Comparison of ENCODE assay signal across 20 cellular contexts in genomic region chr10:133391761-133392518, GRCh38. TPM values are rescaled to one million over a fixed set of nuclear protein-coding genes. Genes with fewer than 3 reads are reported as not detected.
DNase-seq lines count a peak whose midpoint lies in the region; ATAC-seq, FAIRE-seq and TF ChIP-seq lines count a peak whose summit lies in the region.
"Had no signal": no experiment of that assay in that cellular context is flagged by ENCODE, and none has a peak within 500 bp of the region (broad histone marks: within the 10 kb centered on the region; RNA-seq: fewer than 3 reads in every experiment).

No MANE protein-coding gene starts in this region.

- DNase-seq in activated T-cell treated with anti-CD3 and anti-CD28 coated beads, Interleukin-2, amount 50 U/mL, for 24 hours, result peak; percentile 48
- no peak for DNase-seq in activated T-cell treated with anti-CD3 and anti-CD28 coated beads for 4 hours
- no peak for DNase-seq in NT2/D1 (ENCODE audit: low read depth, low spot score)
- no peak for DNase-seq in GM12878 (ENCODE audit: low read depth, low spot score)
- peak in 1 of 2 donors; percentile 61 for DNase-seq in stimulated activated effector memory CD8-positive, alpha-beta T cell treated with anti-CD3 and anti-CD28 coated beads, Interleukin-12 subunit alpha, Interleukin-12 subunit beta, amount 100 ng/mL, for 72 hours (ENCODE audit: low spot score in 2 of 2)
- no peak for DNase-seq in NCI-H2171 (lab: John Stamatoyannopoulos, UW)
- no peak for DNase-seq in NCI-H748 treated with DMSO at 0.1 percent for 48 hours (lab: John Stamatoyannopoulos, UW)
- DNase-seq: caudate nucleus, DND-41, HCEC 1CT, heart left ventricle, left lung, NCI-H345, small intestine, T-helper 9 cell had no signal

- RAD21 ChIA-PET in GM12878 (lab: Charles Lee; ENCODE audit: unreplicated experiment), result interaction anchor here (1.2 to 2.8 kb wide), 3 partner anchors 9 to 62 kb away, joined by 4 to 16 read pairs (median 9); partner anchors contain the start of gene ECHS1

- peak; percentile 5 for ATAC-seq in GM12878
- peak; percentile 61 for ATAC-seq in stimulated activated effector memory CD8-positive, alpha-beta T cell treated with anti-CD3 and anti-CD28 coated beads, Interleukin-12 subunit alpha, Interleukin-12 subunit beta, amount 100 ng/mL, for 72 hours
- no peak for ATAC-seq in HG02938 (IDR thresholded peaks at IDR 0.05; ENCODE audit: unreplicated experiment)
- ATAC-seq: heart left ventricle, left lung had no signal

- no peaks in the 10 kb centered on the region for H4K20me1 ChIP-seq in GM12878 (ENCODE audit: control insufficient read depth, insufficient read depth)

- peak overlapping the region; percentile 96 for H3K4me2 ChIP-seq in GM12878 (ENCODE audit: control insufficient read depth, insufficient read depth)
- H3K4me2 ChIP-seq: neural progenitor cell had no signal

- TF ChIP-seq RAD21 in GM12878 (IDR thresholded peaks at IDR 0.05; ENCODE audit: insufficient read depth, low read depth, low read length), result no peak

- 0 out of 2 replicates have a peak, but pooled peaks have one; percentile 41 for TF ChIP-seq POLR2A in GM12878 (IDR thresholded peaks at IDR 0.05; ENCODE audit: low read depth, low read length)

- no peaks in the 10 kb centered on the region for H3K27me3 Mint-ChIP-seq in activated T-cell treated with anti-CD3 and anti-CD28 coated beads, Interleukin-2, amount 50 U/mL, for 24 hours

- peak overlapping the region; percentile 97 for H3K27ac Mint-ChIP-seq in activated T-cell treated with anti-CD3 and anti-CD28 coated beads, Interleukin-2, amount 50 U/mL, for 24 hours
- H3K27ac Mint-ChIP-seq in stimulated activated effector memory CD8-positive, alpha-beta T cell treated with anti-CD3 and anti-CD28 coated beads, Interleukin-12 subunit alpha, Interleukin-12 subunit beta, amount 100 ng/mL, for 72 hours, result peak overlapping the region; percentile 93
- H3K27ac Mint-ChIP-seq: neural progenitor cell had no signal

- H3K4me3 Mint-ChIP-seq in activated T-cell treated with anti-CD3 and anti-CD28 coated beads, Interleukin-2, amount 50 U/mL, for 24 hours, result peak overlapping the region; percentile 12
- H3K4me3 Mint-ChIP-seq in stimulated activated effector memory CD8-positive, alpha-beta T cell treated with anti-CD3 and anti-CD28 coated beads, Interleukin-12 subunit alpha, Interleukin-12 subunit beta, amount 100 ng/mL, for 72 hours, result peak overlapping the region; percentile 94

- no peak for TF ChIP-seq EP300 in GM12878 (IDR thresholded peaks at IDR 0.05; ENCODE audit: borderline replicate concordance in 1 of 2, control insufficient read depth in 1 of 2, low read depth in 2 of 2, low read length in 2 of 2)

- no peak for TF ChIP-seq CTCF in GM12878 (IDR thresholded peaks at IDR 0.05 in 2 of 3, conservative IDR thresholded peaks at IDR 0.05 in 1 of 3; ENCODE audit: control insufficient read depth in 2 of 3, extremely low read depth in 1 of 3, insufficient read depth in 1 of 3, low read depth in 3 of 3, low read length in 3 of 3)

- intact Hi-C loops in GM12878 (cut with micrococcal nuclease; ENCODE audit: unreplicated experiment), result loop anchor here (5.0 kb wide), 2 partner anchors 65 to 85 kb away; partner anchors contain the start of genes TUBGCP2 and ZNF511

- peaks cover 16% of the 10 kb centered on the region for H3K36me3 ChIP-seq in NT2/D1 (ENCODE audit: insufficient read depth, insufficient read length, low read length)
- peaks cover 2% of the 10 kb centered on the region in 2 experiments; a peak in 2 of 4 replicates for H3K36me3 ChIP-seq in GM12878 (ENCODE audit: control insufficient read depth in 2 of 2, insufficient read depth in 2 of 2, low read length in 1 of 2)
- H3K36me3 ChIP-seq: neural progenitor cell had no signal

- CTCF ChIA-PET in GM12878 (lab: Yijun Ruan, JAX), result interaction anchor here (1.1 to 1.9 kb wide), 3 partner anchors 11 to 117 kb away, joined by 3 to 6 read pairs (median 4); no protein-coding TSS in a partner anchor

- H3K9me3 ChIP-seq in NT2/D1 (ENCODE audit: insufficient read depth, low read length) (no peaks in the 10 kb centered on the region), GM12878 (replicated peaks; ENCODE audit: control insufficient read depth, insufficient read depth, low read length) (no peaks in the 10 kb centered on the region)
- H3K9me3 ChIP-seq: heart left ventricle, left lung, Peyer's patch, vagina had no signal

- H3K9ac ChIP-seq in NT2/D1 (ENCODE audit: insufficient read length, low read depth), result peak overlapping the region; percentile 42
- H3K9ac ChIP-seq in GM12878 (ENCODE audit: control insufficient read depth, insufficient read depth, low read length), result peak overlapping the region; percentile 15
- H3K9ac ChIP-seq: neural progenitor cell had no signal

- POLR2A ChIA-PET in GM12878 (lab: Charles Lee), result interaction anchor here (0.9 to 3.3 kb wide), 4 partner anchors 9 to 31 kb away, joined by 4 to 17 read pairs (median 6); partner anchors contain the start of gene ECHS1

- peaks cover 25% of the 10 kb centered on the region for H3K36me3 Mint-ChIP-seq in activated T-cell treated with anti-CD3 and anti-CD28 coated beads, Interleukin-2, amount 50 U/mL, for 24 hours (ENCODE audit: low read depth)
- peaks cover 36% of the 10 kb centered on the region for H3K36me3 Mint-ChIP-seq in stimulated activated effector memory CD8-positive, alpha-beta T cell treated with anti-CD3 and anti-CD28 coated beads, Interleukin-12 subunit alpha, Interleukin-12 subunit beta, amount 100 ng/mL, for 72 hours
- H3K36me3 Mint-ChIP-seq: neural progenitor cell had no signal

- H3K4me3 ChIP-seq in NT2/D1 (ENCODE audit: insufficient read length, low read depth) (no peak overlapping the region), GM12878 (peak overlapping the region; percentile 78; the same call in 1 of the 2 replicates)
- H3K4me3 ChIP-seq: heart left ventricle, left lung, neural progenitor cell, Peyer's patch, vagina had no signal

- no TSS peak for BruUV-seq in GM12878 (replicated peaks; lab: Mats Ljungman, UMichigan)

- peaks cover 26% of the 10 kb centered on the region for H3K79me2 ChIP-seq in GM12878 (ENCODE audit: control insufficient read depth, insufficient read depth, low read length)

- in situ Hi-C loops in GM12878 (cut with MboI), result no loop called here

- no peaks in the 10 kb centered on the region for H3K27me3 ChIP-seq in NT2/D1 (ENCODE audit: insufficient read depth, insufficient read length)
- H3K27me3 ChIP-seq in GM12878 (replicated peaks in 1 of 2; ENCODE audit: control insufficient read depth in 2 of 2, insufficient read depth in 2 of 2, low read length in 1 of 2), result no peaks in the 10 kb centered on the region
- H3K27me3 ChIP-seq: heart left ventricle, left lung, neural progenitor cell, Peyer's patch, vagina had no signal

- no peak overlapping the region for H2AFZ ChIP-seq in GM12878 (ENCODE audit: control insufficient read depth, low read depth, low read length)
- H2AFZ ChIP-seq: neural progenitor cell had no signal

- FAIRE-seq in GM12878 (lab: Jason Lieb, UNC), result no peak
- FAIRE-seq: small intestine had no signal

- H3K4me1 Mint-ChIP-seq in activated T-cell treated with anti-CD3 and anti-CD28 coated beads, Interleukin-2, amount 50 U/mL, for 24 hours (ENCODE audit: low read depth), result peaks cover 69% of the 10 kb centered on the region
- peaks cover 53% of the 10 kb centered on the region for H3K4me1 Mint-ChIP-seq in stimulated activated effector memory CD8-positive, alpha-beta T cell treated with anti-CD3 and anti-CD28 coated beads, Interleukin-12 subunit alpha, Interleukin-12 subunit beta, amount 100 ng/mL, for 72 hours

- peaks cover 2% of the 10 kb centered on the region for H3K4me1 ChIP-seq in NT2/D1 (ENCODE audit: insufficient read depth, insufficient read length)
- peaks cover 40% of the 10 kb centered on the region for H3K4me1 ChIP-seq in GM12878 (ENCODE audit: control insufficient read depth, insufficient read depth, low read length)

- 21% methylated on average over 9 of the region's 12 CpGs for WGBS in GM12878 (ENCODE audit: insufficient coverage, insufficient replicate concordance, low lambda C conversion rate, missing lambda C conversion rate)

- no peaks in the 10 kb centered on the region for H3K9me3 Mint-ChIP-seq in activated T-cell treated with anti-CD3 and anti-CD28 coated beads, Interleukin-2, amount 50 U/mL, for 24 hours
- H3K9me3 Mint-ChIP-seq in stimulated activated effector memory CD8-positive, alpha-beta T cell treated with anti-CD3 and anti-CD28 coated beads, Interleukin-12 subunit alpha, Interleukin-12 subunit beta, amount 100 ng/mL, for 72 hours, result no peaks in the 10 kb centered on the region
- H3K9me3 Mint-ChIP-seq: neural progenitor cell had no signal

- SMC1A ChIA-PET in GM12878 (lab: Charles Lee; ENCODE audit: uncharacterized antibody, unreplicated experiment), result interaction anchor here (0.7 to 4.5 kb wide), 6 partner anchors 10 to 62 kb away, joined by 3 to 21 read pairs (median 4); partner anchors contain the start of gene FUOM

- peak overlapping the region; percentile 92 for H3K27ac ChIP-seq in GM12878 (ENCODE audit: control insufficient read depth, insufficient read depth)
- H3K27ac ChIP-seq: epithelial cell of prostate, heart left ventricle, left lung, neural progenitor cell, vagina had no signal

RNA-seq across cellular contexts. Expression of gene MTG1, which starts 2.0 kb away (rescaled TPM):
- total RNA-seq in GM12878 (2013; cell fraction: nucleolus; rRNA removed), result 107 and 127 TPM in 2 replicates
- total RNA-seq in GM12878 (2014; rRNA removed) (39.6 and 46.6 TPM in 2 replicates), GM12878 (2014; rRNA removed; fragmentation: Illumina TruSeq; extraction: Trizol) (34.4 and 41.6 TPM in 2 replicates), GM12878 (2021) (52.8 and 65.8 TPM in 2 replicates)
- polyA plus RNA-seq in GM12878 (2011; ENCODE audit: low read depth), result 17.0 TPM
- polyA plus RNA-seq in GM12878 (2011; rRNA removed) (50.7 and 64.1 TPM in 2 replicates), GM12878 (2014; fragmentation: Illumina TruSeq; extraction: Trizol) (46.0 and 60.9 TPM in 2 replicates), GM12878 (2014; fragmentation: Nextera tagmentation; extraction: Ambion mirVana) (1 to 10 TPM; 6.2 to 9.2 TPM), GM12878 (2014; rRNA removed) (92.6 and 95.2 TPM in 2 replicates), GM12878 (2016; fragmentation: Nextera tagmentation; extraction: Ambion mirVana) (100 to 1,000 TPM; 102 to 104 TPM)
- 76.9 and 109 TPM in 2 replicates for polyA plus RNA-seq in GM12878 (2011; cell fraction: cytosol; rRNA removed)
- 240 and 347 TPM in 2 replicates for polyA plus RNA-seq in GM12878 (2011; cell fraction: nucleus; rRNA removed)
- 27.9 and 29.1 TPM in 2 replicates for polyA plus RNA-seq in GM12878 (2012)
- polyA minus RNA-seq in GM12878 (2011; rRNA and poly(A)+ RNA removed), result 53.0 and 56.3 TPM in 2 replicates
- polyA minus RNA-seq in GM12878 (2011; cell fraction: cytosol; rRNA and poly(A)+ RNA removed), result 17.9 and 18.8 TPM in 2 replicates
- 34.3 and 67.6 TPM in 2 replicates for polyA minus RNA-seq in GM12878 (2011; cell fraction: nucleus; rRNA and poly(A)+ RNA removed)

RNA-seq across cellular contexts. Expression of gene PAOX, which starts 12.9 kb away (rescaled TPM):
- 12.1 and 14.7 TPM in 2 replicates for total RNA-seq in GM12878 (2013; cell fraction: nucleolus; rRNA removed)
- total RNA-seq in GM12878 (2014; rRNA removed) (11.7 and 13.8 TPM in 2 replicates), GM12878 (2014; rRNA removed; fragmentation: Illumina TruSeq; extraction: Trizol) (5.5 and 7.2 TPM in 2 replicates), GM12878 (2021) (14.4 and 16.1 TPM in 2 replicates)
- 2.5 TPM for polyA plus RNA-seq in GM12878 (2011; ENCODE audit: low read depth)
- polyA plus RNA-seq in GM12878 (2011; rRNA removed) (4.3 and 4.7 TPM in 2 replicates), GM12878 (2014; fragmentation: Illumina TruSeq; extraction: Trizol) (2.2 and 4.1 TPM in 2 replicates), GM12878 (2014; fragmentation: Nextera tagmentation; extraction: Ambion mirVana) (1 to 10 TPM; 1.2 to 4.9 TPM), GM12878 (2014; rRNA removed) (15.1 and 16.1 TPM in 2 replicates), GM12878 (2016; fragmentation: Nextera tagmentation; extraction: Ambion mirVana) (10 to 100 TPM; 20.5 to 22.2 TPM)
- 6.5 and 7.6 TPM in 2 replicates for polyA plus RNA-seq in GM12878 (2011; cell fraction: cytosol; rRNA removed)
- 9.9 and 13.2 TPM in 2 replicates for polyA plus RNA-seq in GM12878 (2011; cell fraction: nucleus; rRNA removed)
- polyA plus RNA-seq in GM12878 (2012), result 7.4 and 8.3 TPM in 2 replicates
- 3.2 and 9.8 TPM in 2 replicates for polyA minus RNA-seq in GM12878 (2011; rRNA and poly(A)+ RNA removed)
- polyA minus RNA-seq in GM12878 (2011; cell fraction: cytosol; rRNA and poly(A)+ RNA removed), result 2.8 and 3.9 TPM in 2 replicates
- 5.4 and 5.7 TPM in 2 replicates for polyA minus RNA-seq in GM12878 (2011; cell fraction: nucleus; rRNA and poly(A)+ RNA removed)

RNA-seq across cellular contexts. Expression of gene ECHS1, which starts 18.8 kb away (rescaled TPM):
- total RNA-seq in GM12878 (2013; cell fraction: nucleolus; rRNA removed), result 7.9 and 8.3 TPM in 2 replicates
- total RNA-seq in GM12878 (2014; rRNA removed), result 63.5 and 71.4 TPM in 2 replicates
- total RNA-seq in GM12878 (2014; rRNA removed; fragmentation: Illumina TruSeq; extraction: Trizol), result 48.0 and 50.8 TPM in 2 replicates
- 73.2 and 77.8 TPM in 2 replicates for total RNA-seq in GM12878 (2021)
- 52.7 TPM for polyA plus RNA-seq in GM12878 (2011; ENCODE audit: low read depth)
- polyA plus RNA-seq in GM12878 (2011; rRNA removed), result 21.0 and 32.7 TPM in 2 replicates
- polyA plus RNA-seq in GM12878 (2011; cell fraction: cytosol; rRNA removed), result 49.9 and 52.1 TPM in 2 replicates
- polyA plus RNA-seq in GM12878 (2011; cell fraction: nucleus; rRNA removed), result 45.0 and 46.7 TPM in 2 replicates
- 60.0 and 70.1 TPM in 2 replicates for polyA plus RNA-seq in GM12878 (2012)
- 35.6 and 57.1 TPM in 2 replicates for polyA plus RNA-seq in GM12878 (2014; fragmentation: Illumina TruSeq; extraction: Trizol)
- 10 to 100 TPM; 55.3 to 67.7 TPM for polyA plus RNA-seq in GM12878 (2014; fragmentation: Nextera tagmentation; extraction: Ambion mirVana)
- 51.9 and 52.6 TPM in 2 replicates for polyA plus RNA-seq in GM12878 (2014; rRNA removed)
- polyA plus RNA-seq in GM12878 (2016; fragmentation: Nextera tagmentation; extraction: Ambion mirVana), result 100 to 1,000 TPM; 162 to 164 TPM
- polyA minus RNA-seq in GM12878 (2011; rRNA and poly(A)+ RNA removed), result 14.8 and 20.7 TPM in 2 replicates
- 15.1 and 18.8 TPM in 2 replicates for polyA minus RNA-seq in GM12878 (2011; cell fraction: cytosol; rRNA and poly(A)+ RNA removed)
- polyA minus RNA-seq in GM12878 (2011; cell fraction: nucleus; rRNA and poly(A)+ RNA removed), result 4.5 and 5.1 TPM in 2 replicates

RNA-seq across cellular contexts. Expression of gene SPRN, which starts 32.5 kb away (rescaled TPM):
- not detected in 2 replicates for total RNA-seq in GM12878 (2013; cell fraction: nucleolus; rRNA removed)
- total RNA-seq in GM12878 (2014; rRNA removed), result not detected in 2 replicates
- not detected in 2 replicates for total RNA-seq in GM12878 (2014; rRNA removed; fragmentation: Illumina TruSeq; extraction: Trizol)
- not detected in 2 replicates for total RNA-seq in GM12878 (2021)
- 0.42 TPM for polyA plus RNA-seq in GM12878 (2011; ENCODE audit: low read depth)
- polyA plus RNA-seq in GM12878 (2011; rRNA removed), result not detected in 2 replicates
- polyA plus RNA-seq in GM12878 (2011; cell fraction: cytosol; rRNA removed), result not detected in 2 replicates
- not detected in 2 replicates for polyA plus RNA-seq in GM12878 (2011; cell fraction: nucleus; rRNA removed)
- 0.83 and 0.89 TPM in 2 replicates for polyA plus RNA-seq in GM12878 (2012)
- not detected in 2 replicates for polyA plus RNA-seq in GM12878 (2014; fragmentation: Illumina TruSeq; extraction: Trizol)
- under 1 TPM; 0.03 to 0.15 TPM for polyA plus RNA-seq in GM12878 (2014; fragmentation: Nextera tagmentation; extraction: Ambion mirVana)
- not detected in 2 replicates for polyA plus RNA-seq in GM12878 (2014; rRNA removed)
- polyA plus RNA-seq in GM12878 (2016; fragmentation: Nextera tagmentation; extraction: Ambion mirVana), result under 1 TPM; 0.78 to 0.96 TPM
- polyA minus RNA-seq in GM12878 (2011; rRNA and poly(A)+ RNA removed), result not detected in 2 replicates
- not detected in 2 replicates for polyA minus RNA-seq in GM12878 (2011; cell fraction: cytosol; rRNA and poly(A)+ RNA removed)
- not detected in 2 replicates for polyA minus RNA-seq in GM12878 (2011; cell fraction: nucleus; rRNA and poly(A)+ RNA removed)
- total RNA-seq: vagina had no signal

RNA-seq across cellular contexts. Expression of gene FUOM, which starts 34.1 kb away (rescaled TPM):
- total RNA-seq in GM12878 (2013; cell fraction: nucleolus; rRNA removed), result 13.0 and 16.8 TPM in 2 replicates
- total RNA-seq in GM12878 (2014; rRNA removed) (35.3 and 35.4 TPM in 2 replicates), GM12878 (2014; rRNA removed; fragmentation: Illumina TruSeq; extraction: Trizol) (19.2 and 21.4 TPM in 2 replicates), GM12878 (2021) (34.9 and 36.9 TPM in 2 replicates)
- polyA plus RNA-seq in GM12878 (2011; ENCODE audit: low read depth), result 4.4 TPM
- polyA plus RNA-seq in GM12878 (2011; rRNA removed) (9.9 and 13.6 TPM in 2 replicates), GM12878 (2014; fragmentation: Illumina TruSeq; extraction: Trizol) (2.2 and 7.0 TPM in 2 replicates), GM12878 (2014; fragmentation: Nextera tagmentation; extraction: Ambion mirVana) (10 to 100 TPM in 1 of 2 experiments, 1 to 10 TPM in 1; 1.8 to 11.2 TPM), GM12878 (2014; rRNA removed) (41.7 and 50.2 TPM in 2 replicates), GM12878 (2016; fragmentation: Nextera tagmentation; extraction: Ambion mirVana) (10 to 100 TPM; 29.7 to 33.3 TPM)
- polyA plus RNA-seq in GM12878 (2011; cell fraction: cytosol; rRNA removed), result 17.9 and 36.0 TPM in 2 replicates
- polyA plus RNA-seq in GM12878 (2011; cell fraction: nucleus; rRNA removed), result 21.8 and 26.3 TPM in 2 replicates
- 17.7 and 20.3 TPM in 2 replicates for polyA plus RNA-seq in GM12878 (2012)
- polyA minus RNA-seq in GM12878 (2011; rRNA and poly(A)+ RNA removed), result 1.9 and 5.5 TPM in 2 replicates
- polyA minus RNA-seq in GM12878 (2011; cell fraction: cytosol; rRNA and poly(A)+ RNA removed), result 1.5 and 2.1 TPM in 2 replicates
- 13.3 and 23.6 TPM in 2 replicates for polyA minus RNA-seq in GM12878 (2011; cell fraction: nucleus; rRNA and poly(A)+ RNA removed)
